Comparison of ENCODE assay signal across 19 cellular contexts in genomic region chr12:121927798-121928197, GRCh38. TPM values are rescaled to one million over a fixed set of nuclear protein-coding genes. Genes with fewer than 3 reads are reported as not detected.
DNase-seq lines count a peak whose midpoint lies in the region; ATAC-seq, FAIRE-seq and TF ChIP-seq lines count a peak whose summit lies in the region.
"Had no signal": no experiment of that assay in that cellular context is flagged by ENCODE, and none has a peak within 500 bp of the region (broad histone marks: within the 10 kb centered on the region; RNA-seq: fewer than 3 reads in every experiment).

No MANE protein-coding gene starts in this region.

- no peak overlapping the region for H3K18ac ChIP-seq in mesendoderm (ENCODE audit: low read length)

- H3K9ac ChIP-seq in BLaER1 = no peak overlapping the region
- no peak overlapping the region for H3K9ac ChIP-seq in HCT116 (ENCODE audit: low read length)
- peak overlapping the region; percentile 5 for H3K9ac ChIP-seq in mesendoderm (ENCODE audit: low read length)

- no peaks in the 10 kb centered on the region for H3K9me3 Mint-ChIP-seq in activated B cell treated with CpG ODN at 0.5 μM for 24 hours
- no peaks in the 10 kb centered on the region for H3K9me3 Mint-ChIP-seq in activated naive CD4-positive, alpha-beta T cell treated with anti-CD3 and anti-CD28 coated beads for 36 hours
- H3K9me3 Mint-ChIP-seq: activated CD4-positive, alpha-beta memory T cell treated with anti-CD3 and anti-CD28 coated beads for 36 hours; activated T-cell treated with anti-CD3 and anti-CD28 coated beads, Interleukin-2, amount 50 U/mL, for 24 hours; T-cell had no signal

- no peak overlapping the region for H3K4ac ChIP-seq in mesendoderm (ENCODE audit: low read depth, low read length)

- no peak overlapping the region for H3K23ac ChIP-seq in mesendoderm (ENCODE audit: low read length)

- no peak overlapping the region for H2AFZ ChIP-seq in HCT116 (ENCODE audit: low read depth, low read length, poor library complexity, severe bottlenecking)

- H3K4me1 ChIP-seq in BLaER1 (peaks cover 59% of the 10 kb centered on the region), HCT116 (ENCODE audit: control insufficient read depth in 1 of 2, insufficient read depth in 2 of 2, low read length in 2 of 2) (peaks cover 20 to 49% of the 10 kb centered on the region in 2 experiments), mesendoderm (ENCODE audit: control insufficient read depth, low read depth, low read length) (peaks cover 7% of the 10 kb centered on the region), pancreas (no peaks in the 10 kb centered on the region), prostate gland (replicated peaks) (no peaks in the 10 kb centered on the region)

- no peak overlapping the region for H2BK15ac ChIP-seq in mesendoderm (replicated peaks; ENCODE audit: low read depth)

- peak overlapping the region; percentile 36 for H3K27ac ChIP-seq in BLaER1
- no peak overlapping the region for H3K27ac ChIP-seq in HCT116 (ENCODE audit: low read depth, low read length)
- H3K27ac ChIP-seq in mesendoderm (ENCODE audit: low read depth, low read length) = no peak overlapping the region
- no peak overlapping the region for H3K27ac ChIP-seq in pancreas
- no peak overlapping the region for H3K27ac ChIP-seq in prostate gland
- H3K27ac ChIP-seq: cardiac muscle cell, heart left ventricle, sigmoid colon had no signal

- peak overlapping the region; percentile 3 for H3K4me3 Mint-ChIP-seq in activated B cell treated with CpG ODN at 0.5 μM for 24 hours
- H3K4me3 Mint-ChIP-seq in activated naive CD4-positive, alpha-beta T cell treated with anti-CD3 and anti-CD28 coated beads for 36 hours = no peak overlapping the region
- H3K4me3 Mint-ChIP-seq: activated CD4-positive, alpha-beta memory T cell treated with anti-CD3 and anti-CD28 coated beads for 36 hours; activated T-cell treated with anti-CD3 and anti-CD28 coated beads, Interleukin-2, amount 50 U/mL, for 24 hours; T-cell had no signal

- no peak for TF ChIP-seq POLR2A in HCT116 (IDR thresholded peaks at IDR 0.05; ENCODE audit: borderline replicate concordance, extremely low read depth, insufficient read depth, insufficient read length)
- TF ChIP-seq POLR2A in prostate gland (IDR thresholded peaks at IDR 0.05) = no peak

- no peaks in the 10 kb centered on the region for H3K36me3 Mint-ChIP-seq in activated B cell treated with CpG ODN at 0.5 μM for 24 hours (ENCODE audit: low read depth)
- no peaks in the 10 kb centered on the region for H3K36me3 Mint-ChIP-seq in activated naive CD4-positive, alpha-beta T cell treated with anti-CD3 and anti-CD28 coated beads for 36 hours (ENCODE audit: low read depth)
- H3K36me3 Mint-ChIP-seq: activated CD4-positive, alpha-beta memory T cell treated with anti-CD3 and anti-CD28 coated beads for 36 hours had no signal

- H2AK5ac ChIP-seq in mesendoderm (ENCODE audit: low read length) = no peak overlapping the region

- no peaks in the 10 kb centered on the region for H3K9me2 ChIP-seq in HCT116 (ENCODE audit: insufficient read depth)

- ATAC-seq in HCT116 = no peak
- peak; percentile 5 for ATAC-seq in activated B cell treated with CpG ODN at 0.5 μM for 24 hours (ENCODE audit: low read depth)
- ATAC-seq in pancreas = no peak
- ATAC-seq in GM21526 (IDR thresholded peaks at IDR 0.05; ENCODE audit: low FRiP score, unreplicated experiment) = no peak
- ATAC-seq: heart left ventricle, T-cell had no signal

- no peak overlapping the region for H4K8ac ChIP-seq in mesendoderm (ENCODE audit: low read depth, low read length)

- H3K27ac Mint-ChIP-seq in activated B cell treated with CpG ODN at 0.5 μM for 24 hours = peak overlapping the region; percentile 64
- no peak overlapping the region for H3K27ac Mint-ChIP-seq in activated naive CD4-positive, alpha-beta T cell treated with anti-CD3 and anti-CD28 coated beads for 36 hours
- H3K27ac Mint-ChIP-seq: activated CD4-positive, alpha-beta memory T cell treated with anti-CD3 and anti-CD28 coated beads for 36 hours; activated T-cell treated with anti-CD3 and anti-CD28 coated beads, Interleukin-2, amount 50 U/mL, for 24 hours; T-cell had no signal

- H3K4me1 Mint-ChIP-seq in activated B cell treated with CpG ODN at 0.5 μM for 24 hours = peaks cover 35% of the 10 kb centered on the region
- H3K4me1 Mint-ChIP-seq in activated naive CD4-positive, alpha-beta T cell treated with anti-CD3 and anti-CD28 coated beads for 36 hours (ENCODE audit: low read depth) = no peaks in the 10 kb centered on the region

- no peak for TF ChIP-seq RAD21 in HCT116 (IDR thresholded peaks at IDR 0.05; ENCODE audit: low read depth)

- intact Hi-C loops in HCT116 (cut with micrococcal nuclease) = no loop called here
- intact Hi-C loops in activated B cell treated with CpG ODN at 0.5 μM for 24 hours (cut with micrococcal nuclease) = no loop called here
- intact Hi-C loops in pancreas (cut with DNase I) = no loop called here
- intact Hi-C loops in prostate gland (cut with DNase I) = no loop called here
- intact Hi-C loops in activated naive CD4-positive, alpha-beta T cell treated with anti-CD3 and anti-CD28 coated beads for 36 hours (cut with micrococcal nuclease) = no loop called here

- CTCF ChIA-PET in HCT116 (lab: Charles Lee) = interaction anchor here (1.2 kb wide), 1 partner anchor 10 kb away, joined by 3 read pairs; the partner anchor contains the start of gene CFAP251
- CTCF ChIA-PET in activated B cell treated with CpG ODN at 0.5 μM for 24 hours (lab: Charles Lee) = interaction anchor here (1.3 to 2.3 kb wide), 2 partner anchors 9 to 196 kb away, joined by 4 to 11 read pairs; partner anchors contain the start of gene CFAP251
- CTCF ChIA-PET in activated naive CD4-positive, alpha-beta T cell treated with anti-CD3 and anti-CD28 coated beads for 36 hours (lab: Charles Lee) = interaction anchor here (1.8 kb wide), 1 partner anchor 9 kb away, joined by 5 read pairs; the partner anchor contains the start of gene CFAP251

- H3K36me3 ChIP-seq in BLaER1 (no peaks in the 10 kb centered on the region), HCT116 (ENCODE audit: control insufficient read depth in 1 of 2, insufficient read depth in 2 of 2, low read length in 2 of 2) (no peaks in the 10 kb centered on the region), mesendoderm (ENCODE audit: control insufficient read depth, insufficient read depth, low read length) (no peaks in the 10 kb centered on the region), pancreas (no peaks in the 10 kb centered on the region), prostate gland (no peaks in the 10 kb centered on the region)
- H3K36me3 ChIP-seq: cardiac muscle cell, heart left ventricle, sigmoid colon had no signal

- BruUV-seq in HCT116 (replicated peaks; lab: Mats Ljungman, UMichigan) = no TSS peak

- no peaks in the 10 kb centered on the region for H3K27me3 ChIP-seq in BLaER1
- H3K27me3 ChIP-seq in HCT116 (ENCODE audit: insufficient read depth, low read length) = no peaks in the 10 kb centered on the region
- no peaks in the 10 kb centered on the region for H3K27me3 ChIP-seq in mesendoderm (ENCODE audit: insufficient read depth, low read length, poor library complexity)
- no peaks in the 10 kb centered on the region for H3K27me3 ChIP-seq in pancreas
- H3K27me3 ChIP-seq in prostate gland (replicated peaks; ENCODE audit: insufficient read depth) = no peaks in the 10 kb centered on the region
- H3K27me3 ChIP-seq: cardiac muscle cell, heart left ventricle, sigmoid colon had no signal

- H3K79me2 ChIP-seq in HCT116 (ENCODE audit: insufficient read depth, low read length) (no peaks in the 10 kb centered on the region), mesendoderm (ENCODE audit: control insufficient read depth, insufficient read depth, low read length) (no peaks in the 10 kb centered on the region)

- H4K5ac ChIP-seq in mesendoderm (ENCODE audit: low read length) = no peak overlapping the region

- no peak for FAIRE-seq in pancreas (lab: Jason Lieb, UNC)
- FAIRE-seq: islet of Langerhans had no signal

- H2BK5ac ChIP-seq in mesendoderm (ENCODE audit: low read length) = peak overlapping the region; percentile 18

- RAD21 ChIA-PET in HCT116 (lab: Charles Lee; ENCODE audit: low non-redundant PET in 1 of 2, low total read pairs in 2 of 2, uncharacterized antibody in 2 of 2, unreplicated experiment in 2 of 2) = no interaction called here

- H2BK120ac ChIP-seq in mesendoderm (ENCODE audit: low read depth, low read length) = no peak overlapping the region

- H3K79me1 ChIP-seq in mesendoderm (ENCODE audit: low read length) = no peaks in the 10 kb centered on the region

- no peaks in the 10 kb centered on the region for H3K27me3 Mint-ChIP-seq in activated B cell treated with CpG ODN at 0.5 μM for 24 hours
- H3K27me3 Mint-ChIP-seq in activated naive CD4-positive, alpha-beta T cell treated with anti-CD3 and anti-CD28 coated beads for 36 hours (ENCODE audit: low read depth) = no peaks in the 10 kb centered on the region
- H3K27me3 Mint-ChIP-seq: activated CD4-positive, alpha-beta memory T cell treated with anti-CD3 and anti-CD28 coated beads for 36 hours; activated T-cell treated with anti-CD3 and anti-CD28 coated beads, Interleukin-2, amount 50 U/mL, for 24 hours had no signal

- no peak for TF ChIP-seq CTCF in HCT116 (IDR thresholded peaks at IDR 0.05 in 2 of 3, conservative IDR thresholded peaks at IDR 0.05 in 1 of 3; ENCODE audit: borderline replicate concordance in 1 of 3, insufficient read depth in 1 of 3, low read depth in 2 of 3, low read length in 2 of 3)
- TF ChIP-seq CTCF in activated B cell treated with CpG ODN at 0.5 μM for 24 hours (IDR thresholded peaks at IDR 0.05) = no peak
- TF ChIP-seq CTCF in pancreas (IDR thresholded peaks at IDR 0.05) = no peak
- no peak for TF ChIP-seq CTCF in prostate gland (IDR thresholded peaks at IDR 0.05)

- H3K4me2 ChIP-seq in BLaER1 = peak overlapping the region; percentile 57
- H3K4me2 ChIP-seq in HCT116 (ENCODE audit: low read length) = peak overlapping the region; percentile 51
- no peak overlapping the region for H3K4me2 ChIP-seq in mesendoderm (ENCODE audit: low read length)

- H3K4me3 ChIP-seq in BLaER1 (no peak overlapping the region), HCT116 (replicated peaks in 1 of 2; ENCODE audit: low read depth in 1 of 2, low read length in 2 of 2) (no peak overlapping the region), mesendoderm (ENCODE audit: low read length) (no peak overlapping the region), pancreas (no peak overlapping the region), prostate gland (no peak overlapping the region)
- H3K4me3 ChIP-seq: cardiac muscle cell, heart left ventricle, sigmoid colon had no signal

- POLR2A ChIA-PET in HCT116 (lab: Charles Lee) (no interaction called here), activated B cell treated with CpG ODN at 0.5 μM for 24 hours (lab: Charles Lee) (interaction anchor here (0.6 kb wide), 1 partner anchor 183 kb away, joined by 7 read pairs; no protein-coding TSS in a partner anchor)

- DNase-seq in HCT116 (ENCODE audit: low read depth, low spot score) = no peak
- DNase-seq in activated B cell treated with CpG ODN at 0.5 μM for 24 hours = no peak
- DNase-seq in mesendoderm = no peak
- no peak for DNase-seq in pancreas
- no peak for DNase-seq in prostate gland (ENCODE audit: low spot score)
- no peak for DNase-seq in activated naive CD4-positive, alpha-beta T cell treated with anti-CD3 and anti-CD28 coated beads for 36 hours
- DNase-seq: activated CD4-positive, alpha-beta memory T cell treated with anti-CD3 and anti-CD28 coated beads for 36 hours; activated T-cell treated with anti-CD3 and anti-CD28 coated beads, Interleukin-2, amount 50 U/mL, for 24 hours; COR-L47; heart left ventricle; NCI-H526 treated with DMSO at 0.1 percent for 48 hours; nucleus accumbens; sigmoid colon; stimulated activated CD4-positive, alpha-beta T cell treated with anti-CD3 and anti-CD28 coated beads, Interleukin-2, amount 100 ng/mL, for 24 hours had no signal

- H3K9me3 ChIP-seq in BLaER1 (no peaks in the 10 kb centered on the region), HCT116 (ENCODE audit: control insufficient read depth in 1 of 2, insufficient read depth in 1 of 2, low read depth in 1 of 2, low read length in 2 of 2) (no peaks in the 10 kb centered on the region), pancreas (no peaks in the 10 kb centered on the region), prostate gland (no peaks in the 10 kb centered on the region)
- H3K9me3 ChIP-seq: heart left ventricle, sigmoid colon had no signal

- peak overlapping the region; percentile 49 for H3K56ac ChIP-seq in mesendoderm (ENCODE audit: low read length)

- WGBS in mesendoderm (ENCODE audit: extremely low coverage, insufficient coverage, low lambda C conversion rate) = no CpG with 5 or more reads among the region's 5 CpGs
- 40 to 42% methylated on average over 5 of the region's 5 CpGs for WGBS in pancreas, 2 donors
- WGBS in prostate gland = 56% methylated on average over 5 of the region's 5 CpGs

- H4K20me1 ChIP-seq in BLaER1 (no peaks in the 10 kb centered on the region), HCT116 (ENCODE audit: insufficient read depth) (no peaks in the 10 kb centered on the region)

RNA-seq across cellular contexts. Expression of gene CFAP251, which starts 9.4 kb away (rescaled TPM):
- total RNA-seq in HCT116 (2021; ENCODE audit: unreplicated experiment) = 2.6 TPM
- polyA plus RNA-seq in HCT116 (2012) = 1.8 and 2.5 TPM in 2 replicates
- 0.91 and 1.2 TPM in 2 replicates for total RNA-seq in activated B cell treated with CpG ODN at 0.5 μM for 24 hours
- 2.6 TPM for polyA plus RNA-seq in mesendoderm (2013, experiment 1 of 2)
- polyA plus RNA-seq in mesendoderm (2013, experiment 2 of 2) = 3.0 TPM
- total RNA-seq in pancreas = 1 to 10 TPM; 1.7 to 4.6 (median 2.9) TPM
- polyA plus RNA-seq in pancreas = 1 to 10 TPM; 5.8 to 5.9 TPM
- total RNA-seq in prostate gland = 1 to 10 TPM in 1 of 2 donors, under 1 TPM in 1; 0.55 to 4.5 TPM
- under 1 TPM; 0.20 to 0.62 TPM for total RNA-seq in activated naive CD4-positive, alpha-beta T cell treated with anti-CD3 and anti-CD28 coated beads for 36 hours

RNA-seq across cellular contexts. Expression of gene PSMD9, which starts 39.2 kb away (rescaled TPM):
- total RNA-seq in HCT116 (2021; ENCODE audit: unreplicated experiment) (55.5 TPM), activated B cell treated with CpG ODN at 0.5 μM for 24 hours (35.9 and 40.2 TPM in 2 replicates), pancreas (10 to 100 TPM; 22.4 to 32.8 (median 25.6) TPM), prostate gland (10 to 100 TPM; 68.2 to 73.3 TPM)
- 82.5 and 103 TPM in 2 replicates for polyA plus RNA-seq in HCT116 (2012)
- 34.3 TPM for polyA plus RNA-seq in mesendoderm (2013, experiment 1 of 2)
- 32.3 TPM for polyA plus RNA-seq in mesendoderm (2013, experiment 2 of 2)
- polyA plus RNA-seq in pancreas = 10 to 100 TPM; 20.5 to 39.4 TPM
- 10 to 100 TPM; 56.6 to 60.6 TPM for total RNA-seq in activated naive CD4-positive, alpha-beta T cell treated with anti-CD3 and anti-CD28 coated beads for 36 hours
